In genomic region chr16:84788968-84789371, GRCh38 we compare ENCODE assay signal across 1 cellular context.
TF ChIP-seq lines count a peak whose summit lies in the region.

No MANE protein-coding gene starts in this region.

TF ChIP-seq in K562, 482 proteins besides CTCF, POLR2A, EP300 and RAD21 (continued from another document):
- TF ChIP-seq FOXK1 (CRISPR knock-in tag; IDR thresholded peaks at IDR 0.05; ENCODE audit: borderline replicate concordance), result 0 out of 2 replicates have a peak, but pooled peaks have one; percentile 34
- peak; percentile 59; the same call in 1 of the 2 replicates for TF ChIP-seq ZBTB33 (CRISPR knock-in tag; IDR thresholded peaks at IDR 0.05)
TF ChIP-seq in K562: peak in this region for 2.
